Comparison of ENCODE assay signal across 1 cellular context in genomic region chr20:17949899-17950298, GRCh38.
TF ChIP-seq lines count a peak whose summit lies in the region.

No MANE protein-coding gene starts in this region.

TF ChIP-seq in HepG2, 621 proteins besides CTCF, POLR2A, EP300 and RAD21:
- TF ChIP-seq ZFP62 (CRISPR knock-in tag; IDR thresholded peaks at IDR 0.05) (no peak), RBFOX2 (IDR thresholded peaks at IDR 0.05; ENCODE audit: low read depth, low read length) (peak; percentile 46; the same call in 1 of the 2 replicates), RBM22 (optimal IDR thresholded peaks at IDR 0.05; ENCODE audit: low read length) (peak; percentile 89), MAFF (IDR thresholded peaks at IDR 0.05; ENCODE audit: low read depth, low read length) (no peak), SMAD9 (CRISPR knock-in tag; IDR thresholded peaks at IDR 0.05) (no peak), AGO2 (optimal IDR thresholded peaks at IDR 0.05; ENCODE audit: low read depth, low read length) (peak; percentile 53), EZH2 (conservative IDR thresholded peaks at IDR 0.05; ENCODE audit: low read depth, low read length) (no peak), ZBTB33 (CRISPR knock-in tag; IDR thresholded peaks at IDR 0.05) (no peak)
